ENCODE assay signal across 21 cellular contexts in genomic region chr11:111195192-111195591, GRCh38. TPM values are rescaled to one million over a fixed set of nuclear protein-coding genes. Genes with fewer than 3 reads are reported as not detected.
DNase-seq lines count a peak whose midpoint lies in the region; ATAC-seq and TF ChIP-seq lines count a peak whose summit lies in the region.
"Had no signal": no experiment of that assay in that cellular context is flagged by ENCODE, and none has a peak within 500 bp of the region (broad histone marks: within the 10 kb centered on the region; RNA-seq: fewer than 3 reads in every experiment).

No MANE protein-coding gene starts in this region.

- H3K4me2 ChIP-seq in SU-DHL-6 (ENCODE audit: low read depth, low read length, poor library complexity, severe bottlenecking): peak overlapping the region; percentile 14

- no peaks in the 10 kb centered on the region for H3K9me2 ChIP-seq in SU-DHL-6 (replicated peaks; ENCODE audit: insufficient read depth, low read length)

- H3K36me3 ChIP-seq in SU-DHL-6 (ENCODE audit: low read length) (no peaks in the 10 kb centered on the region), ovary (no peaks in the 10 kb centered on the region)
- H3K36me3 ChIP-seq: HAP-1 had no signal

- no peaks in the 10 kb centered on the region for H3K79me2 ChIP-seq in SU-DHL-6 (ENCODE audit: insufficient read depth, low read length)

- intact Hi-C loops in ovary (cut with DNase I): no loop called here

- TF ChIP-seq POLR2A in erythroblast (IDR thresholded peaks at IDR 0.05; ENCODE audit: low read length): no peak
- TF ChIP-seq POLR2A in ovary (IDR thresholded peaks at IDR 0.05): no peak

- no peak for TF ChIP-seq EP300 in ovary (IDR thresholded peaks at IDR 0.05)

- H3K27ac ChIP-seq in SU-DHL-6 (ENCODE audit: low read depth, low read length) (no peak overlapping the region), ovary (no peak overlapping the region)
- H3K27ac ChIP-seq: GM23248, HL-60 had no signal

- H4K20me1 ChIP-seq in SU-DHL-6 (ENCODE audit: low read depth, low read length): no peaks in the 10 kb centered on the region

- no peak overlapping the region for H2AFZ ChIP-seq in SU-DHL-6 (ENCODE audit: low read depth, low read length, severe bottlenecking)
- H2AFZ ChIP-seq: GM23248 had no signal

- H3K4me3 ChIP-seq in SU-DHL-6 (ENCODE audit: insufficient read depth, low read length, poor library complexity, severe bottlenecking): no peak overlapping the region
- H3K4me3 ChIP-seq in fibroblast of the aortic adventitia (ENCODE audit: low read depth, low read length): no peak overlapping the region
- H3K4me3 ChIP-seq in ovary: no peak overlapping the region
- H3K4me3 ChIP-seq: GM23248, HAP-1, K562 had no signal

- DNase-seq in fibroblast of the aortic adventitia (ENCODE audit: low read depth) (peak; percentile 43), erythroblast (lab: John Stamatoyannopoulos, UW) (no peak), DMS 273 (lab: John Stamatoyannopoulos, UW; ENCODE audit: unreplicated experiment) (no peak), ovary (no peak)
- no peak for DNase-seq in activated CD8-positive, alpha-beta memory T cell treated with anti-CD3 and anti-CD28 coated beads, Interleukin-2, amount 50 U/mL, for 4 hours
- DNase-seq: AML-193; Caco-2; CD4-positive, alpha-beta T cell; DMS153; DMS79; GDM1; GM23248 had no signal

- H3F3A ChIP-seq in SU-DHL-6 (ENCODE audit: insufficient read depth): no peaks in the 10 kb centered on the region

- no peaks in the 10 kb centered on the region for H3K27me3 ChIP-seq in SU-DHL-6 (ENCODE audit: low read length)
- H3K27me3 ChIP-seq in ovary: no peaks in the 10 kb centered on the region

- TF ChIP-seq CTCF in SU-DHL-6 (IDR thresholded peaks at IDR 0.05; ENCODE audit: insufficient read depth, low read length, poor library complexity, severe bottlenecking): no peak
- TF ChIP-seq CTCF in fibroblast of the aortic adventitia (IDR thresholded peaks at IDR 0.05; ENCODE audit: insufficient read depth, low read length): no peak
- no peak for TF ChIP-seq CTCF in ovary (IDR thresholded peaks at IDR 0.05)

- WGBS in ovary, 3 donors: 88 to 91% (median 90%) methylated on average over 1 of the region's 1 CpG

- no peak overlapping the region for H3K9ac ChIP-seq in SU-DHL-6 (ENCODE audit: low read length)
- H3K9ac ChIP-seq: GM23248 had no signal

- H3K4me1 ChIP-seq in ovary (ENCODE audit: insufficient read depth): no peaks in the 10 kb centered on the region
- H3K4me1 ChIP-seq: Caco-2, HAP-1 had no signal

- ATAC-seq in HG03432 (IDR thresholded peaks at IDR 0.05; ENCODE audit: unreplicated experiment): peak; percentile 47
- ATAC-seq: K562 had no signal

- H3K9me3 ChIP-seq in SU-DHL-6 (ENCODE audit: insufficient read depth, low read length): peaks cover 10% of the 10 kb centered on the region; the same call in 1 of the 2 replicates
- no peaks in the 10 kb centered on the region for H3K9me3 ChIP-seq in ovary
- H3K9me3 ChIP-seq: Caco-2, HAP-1 had no signal

RNA-seq across cellular contexts. Expression of gene POU2AF2, which starts 50.3 kb away (rescaled TPM):
- total RNA-seq in fibroblast of the aortic adventitia (ENCODE audit: low replicate concordance): not detected in 2 replicates
- total RNA-seq in ovary: 1 to 10 TPM in 2 of 7 donors, under 1 TPM in 4, not detected in 1; 0.24 to 1.8 (median 0.34) TPM
- under 1 TPM in 1 of 2 donors, not detected in 1; 0.07 TPM for polyA plus RNA-seq in ovary
- total RNA-seq: Caco-2; CD4-positive, alpha-beta T cell; Daoy; GM23248; H4; HT1080; K562 had no signal
- polyA plus RNA-seq: BJ, GM23248, K562 had no signal
